ENCODE assay signal across 12 cellular contexts in genomic region chr17:19958023-19958422, GRCh38. TPM values are rescaled to one million over a fixed set of nuclear protein-coding genes. Genes with fewer than 3 reads are reported as not detected.
A peak's percentile ranks its signal among the peaks of the same experiment; 100 is the strongest.
DNase-seq lines count a peak whose midpoint lies in the region; ATAC-seq and TF ChIP-seq lines count a peak whose summit lies in the region.
"Had no signal": no experiment of that assay in that cellular context is flagged by ENCODE, and none has a peak within 500 bp of the region (broad histone marks: within the 10 kb centered on the region; RNA-seq: fewer than 3 reads in every experiment).

No MANE protein-coding gene starts in this region.

- H3K27me3 ChIP-seq in brain microvascular endothelial cell (replicated peaks): no peaks in the 10 kb centered on the region
- no peaks in the 10 kb centered on the region for H3K27me3 ChIP-seq in lower lobe of right lung (ENCODE audit: low read depth)

- ATAC-seq in lower lobe of right lung: peak; percentile 79 to 91
- ATAC-seq: mucosa of descending colon had no signal

- peaks cover 21% of the 10 kb centered on the region for H3K4me1 ChIP-seq in lower lobe of right lung

- in situ Hi-C loops in brain microvascular endothelial cell (cut with HindIII; ENCODE audit: low pct_ligation_motif_present, low sequenced_read_pairs): no loop called here

- no peak for TF ChIP-seq CTCF in brain microvascular endothelial cell (IDR thresholded peaks at IDR 0.05; ENCODE audit: low read depth, low read length, missing control alignments)
- no peak for TF ChIP-seq CTCF in lower lobe of right lung (IDR thresholded peaks at IDR 0.05)

- H3K4me3 ChIP-seq in brain microvascular endothelial cell (ENCODE audit: low read depth, low read length) (no peak overlapping the region), lower lobe of right lung (no peak overlapping the region)
- H3K4me3 ChIP-seq: mucosa of descending colon had no signal

- H3K9me3 ChIP-seq in lower lobe of right lung: no peaks in the 10 kb centered on the region
- H3K9me3 ChIP-seq: mucosa of descending colon had no signal

- DNase-seq in AG08396 (ENCODE audit: low spot score) (peak; percentile 83), HT-29 (ENCODE audit: low spot score) (peak; percentile 18), brain microvascular endothelial cell (peak; percentile 93), lower lobe of right lung (no peak), NCI-H345 (lab: John Stamatoyannopoulos, UW) (no peak), NOMO-1 treated with dmso at 0.1 percent for 144 hours (lab: John Stamatoyannopoulos, UW; ENCODE audit: unreplicated experiment) (no peak), NAMALWA (ENCODE audit: low spot score) (no peak), cardiac septum (ENCODE audit: low spot score) (no peak)
- DNase-seq: activated naive CD4-positive, alpha-beta T cell treated with anti-CD3 and anti-CD28 coated beads, Interleukin-2, amount 50 U/mL, for 16 hours; mucosa of descending colon; NCI-H510A; stimulated activated naive CD4-positive, alpha-beta T cell treated with Interleukin-2 at 50 U/mL for 16 hours had no signal

- intact Hi-C loops in lower lobe of right lung (cut with DNase I) (no loop called here), cardiac septum (cut with DNase I) (no loop called here)

- peak overlapping the region; percentile 72 for H3K27ac ChIP-seq in brain microvascular endothelial cell
- H3K27ac ChIP-seq in lower lobe of right lung: peak overlapping the region; percentile 37

- H3K36me3 ChIP-seq in brain microvascular endothelial cell (replicated peaks): peaks cover 4% of the 10 kb centered on the region
- peaks cover 72% of the 10 kb centered on the region for H3K36me3 ChIP-seq in lower lobe of right lung

RNA-seq across cellular contexts. Expression of gene AKAP10, which starts 19.6 kb away (rescaled TPM):
- 4.4 and 5.9 TPM in 2 replicates for total RNA-seq in HT-29 (2014; rRNA removed; shearing (Covaris generic))
- total RNA-seq in lower lobe of right lung (38.1 TPM), cardiac septum (18.5 TPM)

RNA-seq across cellular contexts. Expression of gene SPECC1, which starts 51.1 kb away (rescaled TPM):
- total RNA-seq in HT-29 (2014; rRNA removed; shearing (Covaris generic)): 10.2 and 15.8 TPM in 2 replicates
- total RNA-seq in lower lobe of right lung: 26.9 TPM
- total RNA-seq in cardiac septum: 10.1 TPM

Comparison
In these comparisons a context has a peak if more than half of its experiments do, and no peak if none do; other contexts are left out.
1. DNase-seq: peak in AG08396 (single experiment), HT-29 (single experiment) and brain microvascular endothelial cell (single experiment); none in lower lobe of right lung (single experiment), NCI-H345 (single experiment), NOMO-1 treated with dmso at 0.1 percent for 144 hours (single experiment), NAMALWA (single experiment) and cardiac septum (single experiment).